Comparison of ENCODE assay signal across 9 cellular contexts in the genomic region with DNA sequence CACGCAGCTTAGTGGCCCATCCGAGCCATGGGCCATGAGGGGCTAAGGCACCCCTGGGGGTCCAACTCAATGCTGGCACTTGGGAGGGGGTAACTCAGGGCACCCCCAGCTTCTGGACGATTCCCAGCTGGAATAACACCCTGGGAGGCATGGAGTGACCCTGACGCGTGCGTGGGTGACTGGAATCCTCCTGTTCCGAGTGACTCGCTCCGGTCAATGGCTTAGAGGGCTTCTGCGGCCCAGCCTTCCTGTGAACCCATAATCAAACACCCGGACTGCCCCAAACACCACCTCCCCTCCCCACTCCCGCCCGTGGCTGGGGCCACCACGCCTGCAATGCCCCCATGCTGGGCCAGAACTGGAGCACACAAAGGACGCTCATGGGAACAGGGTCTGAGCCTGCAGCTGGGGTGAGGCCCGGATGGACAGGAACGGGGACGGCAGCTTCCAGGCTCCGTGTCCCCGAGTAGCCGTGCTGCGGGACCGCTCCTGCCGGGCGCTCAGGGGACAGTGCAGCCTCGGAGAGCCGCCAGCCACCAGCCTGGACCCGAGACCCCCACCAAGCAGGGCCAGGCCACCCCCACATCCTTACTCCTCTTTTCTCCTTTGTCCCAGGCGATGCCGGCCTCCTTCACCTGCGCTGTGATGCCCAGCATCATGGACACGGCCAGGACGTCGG.
"Had no signal": no experiment of that assay in that cellular context is flagged by ENCODE, and none has a peak within 500 bp of the region (broad histone marks: within the 10 kb centered on the region; RNA-seq: fewer than 3 reads in every experiment).

No MANE protein-coding gene starts in this region.

- H3K9ac ChIP-seq: GM23248 had no signal

- FAIRE-seq: H54 had no signal

- H3K27ac ChIP-seq: GM23248 had no signal

- H3K4me1 ChIP-seq: HAP-1 had no signal

- H2AFZ ChIP-seq: GM23248, GM23338 had no signal

- DNase-seq: GM23248, GOT3, H7, H9, HCEC 1CT, HFFc6 had no signal

- H3K4me3 ChIP-seq: GM23248, GM23338, HAP-1 had no signal

- H3K9me3 ChIP-seq: HAP-1 had no signal

- H3K4me2 ChIP-seq: GM23338 had no signal
